ENCODE assay signal across 8 cellular contexts in genomic region chr11:119085523-119085878, GRCh38. TPM values are rescaled to one million over a fixed set of nuclear protein-coding genes. Genes with fewer than 3 reads are reported as not detected.
A peak's percentile ranks its signal among the peaks of the same experiment; 100 is the strongest.
DNase-seq lines count a peak whose midpoint lies in the region; ATAC-seq and TF ChIP-seq lines count a peak whose summit lies in the region.

No MANE protein-coding gene starts in this region.

- H3K4me2 ChIP-seq in neural cell (ENCODE audit: low read length) = peak overlapping the region; percentile 89

- CTCF ChIA-PET in BJ (lab: Yijun Ruan, JAX) = interaction anchor here (0.6 to 2.5 kb wide), 3 partner anchors 9 to 123 kb away, joined by 3 to 14 read pairs (median 3); a partner anchor contains a TSS

- no peak for TF ChIP-seq RAD21 in neural cell (conservative IDR thresholded peaks at IDR 0.05)

- H3K9ac ChIP-seq in SK-N-MC (ENCODE audit: insufficient read length) = peak overlapping the region; percentile 88
- H3K9ac ChIP-seq in neural cell (ENCODE audit: low read length) = peak overlapping the region; percentile 67

- H3K36me3 ChIP-seq in BJ (ENCODE audit: control insufficient read depth, insufficient read depth, low read length) (peaks cover 18% of the 10 kb centered on the region), SK-N-MC (ENCODE audit: insufficient read depth, low read length) (peaks cover 12% of the 10 kb centered on the region; the same call in 1 of the 2 replicates), neural cell (ENCODE audit: insufficient read depth, low read length) (no peaks in the 10 kb centered on the region)

- H3K27ac ChIP-seq in SK-N-MC (no peak overlapping the region), neural cell (ENCODE audit: low read length) (peak overlapping the region; percentile 70)

- H4K20me1 ChIP-seq in neural cell (ENCODE audit: insufficient read depth) = no peaks in the 10 kb centered on the region

- H3K9me3 ChIP-seq in SK-N-MC (ENCODE audit: low read depth, low read length) (no peaks in the 10 kb centered on the region), neural cell (ENCODE audit: low read length) (no peaks in the 10 kb centered on the region)

- TF ChIP-seq EP300 in neural cell (conservative IDR thresholded peaks at IDR 0.05; ENCODE audit: poor library complexity, severe bottlenecking) = no peak

- DNase-seq in BJ (ENCODE audit: low read depth) (no peak), SK-N-MC (ENCODE audit: low read depth, low spot score) (no peak), GM19238 (ENCODE audit: insufficient read length, low spot score) (no peak), NOMO-1 (lab: John Stamatoyannopoulos, UW; ENCODE audit: unreplicated experiment in 2 of 2) (no peak)
- peak; percentile 11 for DNase-seq in effector CD4-positive, alpha-beta T cell

- POLR2A ChIA-PET in BJ (lab: Charles Lee) = interaction anchor here (0.6 to 1.4 kb wide), 10 partner anchors 9 to 253 kb away, joined by 3 to 28 read pairs (median 6); partner anchors contain the start of genes DPAGT1 and VPS11

- ATAC-seq in GM21737 (IDR thresholded peaks at IDR 0.05; ENCODE audit: unreplicated experiment) (peak; percentile 2), HG03196 (IDR thresholded peaks at IDR 0.05; ENCODE audit: unreplicated experiment) (no peak)

- H3K27me3 ChIP-seq in BJ (ENCODE audit: control insufficient read depth, insufficient read depth, low read length) = no peaks in the 10 kb centered on the region
- H3K27me3 ChIP-seq in neural cell (ENCODE audit: insufficient read depth, low read depth, low read length) = no peaks in the 10 kb centered on the region

- H2AFZ ChIP-seq in neural cell (ENCODE audit: low read depth, low read length) = peak overlapping the region; percentile 48

- peak overlapping the region; percentile 78 for H3K4me3 ChIP-seq in BJ (ENCODE audit: low read depth, low read length)
- H3K4me3 ChIP-seq in SK-N-MC = peak overlapping the region; percentile 93
- H3K4me3 ChIP-seq in neural cell (ENCODE audit: low read length) = peak overlapping the region; percentile 75

- no peaks in the 10 kb centered on the region for H3K9me2 ChIP-seq in neural cell (ENCODE audit: insufficient read depth, low read length)

- H3F3A ChIP-seq in neural cell (ENCODE audit: insufficient read depth, low read length, poor library complexity, severe bottlenecking) = peaks cover 4% of the 10 kb centered on the region

- peaks cover 3% of the 10 kb centered on the region for H3K79me2 ChIP-seq in neural cell (replicated peaks; ENCODE audit: insufficient read depth, low read length)

- TF ChIP-seq CTCF in BJ (IDR thresholded peaks at IDR 0.05; ENCODE audit: insufficient read depth, low read depth, low read length) (no peak), neural cell (IDR thresholded peaks at IDR 0.05; ENCODE audit: poor library complexity, severe bottlenecking) (no peak)

TF ChIP-seq in neural cell, 6 proteins besides CTCF, POLR2A, EP300 and RAD21:
- peak; percentile 11 for TF ChIP-seq SMC3 (conservative IDR thresholded peaks at IDR 0.05; ENCODE audit: poor library complexity)
- no peak for TF ChIP-seq MXI1 (conservative IDR thresholded peaks at IDR 0.05; ENCODE audit: poor library complexity, severe bottlenecking)
- no peak for TF ChIP-seq REST (IDR thresholded peaks at IDR 0.05; ENCODE audit: borderline replicate concordance)
- no peak for TF ChIP-seq POLR2AphosphoS5 (IDR thresholded peaks at IDR 0.05)
- TF ChIP-seq TAF1 (IDR thresholded peaks at IDR 0.05; ENCODE audit: low read depth) = no peak
- TF ChIP-seq EZH2 (IDR thresholded peaks at IDR 0.05; ENCODE audit: borderline replicate concordance, insufficient read depth, low read length, poor library complexity, severe bottlenecking) = no peak

RNA-seq across cellular contexts. Expression of gene HMBS, which starts 0.8 kb away (rescaled TPM):
- polyA plus RNA-seq in BJ (2011; rRNA removed) (38.4 and 54.9 TPM in 2 replicates), neural cell (12.7 and 15.9 TPM in 2 replicates)
- polyA minus RNA-seq in BJ (2011; rRNA and poly(A)+ RNA removed) = 22.1 and 29.0 TPM in 2 replicates
- 4.6 and 9.5 TPM in 2 replicates for polyA minus RNA-seq in neural cell

RNA-seq across cellular contexts. Expression of gene DPAGT1, which starts 16.2 kb away (rescaled TPM):
- 67.4 and 75.6 TPM in 2 replicates for polyA plus RNA-seq in BJ (2011; rRNA removed)
- 48.9 and 101 TPM in 2 replicates for polyA minus RNA-seq in BJ (2011; rRNA and poly(A)+ RNA removed)
- polyA plus RNA-seq in neural cell = 9.8 and 27.0 TPM in 2 replicates
- polyA minus RNA-seq in neural cell = 10.5 and 14.6 TPM in 2 replicates

RNA-seq across cellular contexts. Expression of gene VPS11, which starts 17.9 kb away (rescaled TPM):
- polyA plus RNA-seq in BJ (2011; rRNA removed) = 11.4 and 15.9 TPM in 2 replicates
- 22.0 and 26.1 TPM in 2 replicates for polyA minus RNA-seq in BJ (2011; rRNA and poly(A)+ RNA removed)
- 24.1 and 24.8 TPM in 2 replicates for polyA plus RNA-seq in neural cell
- polyA minus RNA-seq in neural cell = 33.7 and 41.9 TPM in 2 replicates

RNA-seq across cellular contexts. Expression of gene C2CD2L, which starts 21.6 kb away (rescaled TPM):
- polyA plus RNA-seq in BJ (2011; rRNA removed) (2.8 and 5.7 TPM in 2 replicates), neural cell (13.6 and 21.6 TPM in 2 replicates)
- 6.5 and 11.5 TPM in 2 replicates for polyA minus RNA-seq in BJ (2011; rRNA and poly(A)+ RNA removed)
- polyA minus RNA-seq in neural cell = 11.5 and 13.1 TPM in 2 replicates

RNA-seq across cellular contexts. Expression of gene HYOU1, which starts 28.5 kb away (rescaled TPM):
- polyA plus RNA-seq in BJ (2011; rRNA removed) = 115 and 123 TPM in 2 replicates
- polyA minus RNA-seq in BJ (2011; rRNA and poly(A)+ RNA removed) = 92.4 and 167 TPM in 2 replicates
- 68.4 and 74.6 TPM in 2 replicates for polyA plus RNA-seq in neural cell
- polyA minus RNA-seq in neural cell = 88.7 and 92.5 TPM in 2 replicates
